8 cellular contexts compared by ENCODE assay signal in the genomic region with DNA sequence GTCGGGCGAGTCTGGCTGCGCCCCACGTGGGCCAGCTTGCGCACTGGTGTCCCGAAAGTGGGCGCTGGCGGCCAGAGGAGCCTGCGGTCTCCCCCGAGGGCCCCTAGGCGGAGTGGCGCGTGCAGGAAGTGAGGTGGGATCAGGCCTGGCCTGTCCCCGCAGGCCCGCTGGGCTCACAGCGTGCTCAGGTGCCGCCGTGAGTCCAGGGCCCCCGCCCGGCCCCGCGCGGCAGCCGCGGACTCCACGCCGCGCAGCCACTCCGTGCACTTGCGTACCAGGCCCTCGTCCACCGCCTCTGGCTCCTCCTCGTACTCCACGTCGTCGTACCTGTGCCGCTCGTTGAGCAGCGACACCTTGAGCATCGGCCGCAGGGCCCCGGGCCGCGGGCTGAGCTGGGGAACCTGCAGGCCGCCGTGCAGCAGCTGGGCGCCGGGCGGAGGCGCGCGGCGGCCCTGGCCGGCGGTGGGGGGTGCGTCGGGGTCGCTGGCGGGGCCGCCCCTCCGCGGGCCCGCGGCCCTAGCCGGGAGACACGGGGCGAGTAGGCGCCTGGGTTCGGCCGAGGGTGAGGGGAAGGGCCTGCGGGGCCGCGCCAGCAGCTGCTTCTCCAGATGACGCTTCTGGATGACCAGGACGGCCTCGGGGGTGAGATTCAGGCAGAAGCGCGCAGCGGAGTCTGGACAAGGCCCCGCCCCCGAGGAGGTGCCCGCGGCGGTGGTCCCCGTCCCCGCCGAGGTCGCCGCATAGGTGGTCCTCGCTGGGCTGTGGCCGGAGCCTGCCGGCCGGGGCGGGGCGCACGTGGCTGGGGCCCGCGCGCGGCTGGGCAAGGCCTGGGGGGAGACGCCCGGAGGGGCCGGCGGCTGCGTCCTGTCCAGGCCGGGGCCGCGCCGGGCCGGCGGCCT. TPM values are rescaled to one million over a fixed set of nuclear protein-coding genes. Genes with fewer than 3 reads are reported as not detected.
DNase-seq lines count a peak whose midpoint lies in the region; ATAC-seq and TF ChIP-seq lines count a peak whose summit lies in the region.

No MANE protein-coding gene starts in this region.

- H3K4me3 ChIP-seq in ascending aorta: peak overlapping the region; percentile 51 to 63
- peak overlapping the region in 2 of 3 donors; percentile 39 to 81 for H3K4me3 ChIP-seq in liver (ENCODE audit: low read depth in 1 of 3, low read length in 3 of 3)
- H3K4me3 ChIP-seq in tibial artery: peak overlapping the region; percentile 43 to 53

- peaks cover 0 to 7% (median 4%) of the 10 kb centered on the region in 7 donors for H3K9me3 Mint-ChIP-seq in CD14-positive monocyte

- H3K36me3 ChIP-seq in ascending aorta: no peaks in the 10 kb centered on the region
- no peaks in the 10 kb centered on the region for H3K36me3 ChIP-seq in liver (ENCODE audit: control insufficient read depth in 4 of 4, insufficient read depth in 3 of 4, low read depth in 1 of 4, low read length in 3 of 4)
- no peaks in the 10 kb centered on the region for H3K36me3 ChIP-seq in tibial artery

- H3K4me1 Mint-ChIP-seq in CD14-positive monocyte: peaks cover 6% of the 10 kb centered on the region

- TF ChIP-seq CTCF in CD14-positive monocyte (IDR thresholded peaks at IDR 0.05) (no peak), ascending aorta (IDR thresholded peaks at IDR 0.05) (no peak), liver (IDR thresholded peaks at IDR 0.05; ENCODE audit: low read depth, low read length, missing input control) (no peak), tibial artery (IDR thresholded peaks at IDR 0.05) (no peak)

- no peak overlapping the region for H3K9ac ChIP-seq in liver (ENCODE audit: low read depth in 1 of 2, low read length in 2 of 2)

- peaks cover 0 to 1% of the 10 kb centered on the region in 2 donors for H3K36me3 Mint-ChIP-seq in CD14-positive monocyte

- H3K4me3 Mint-ChIP-seq in CD14-positive monocyte: peak overlapping the region; percentile 48 to 84

- peaks cover 43 to 69% (median 63%) of the 10 kb centered on the region in 3 donors for H3K27me3 Mint-ChIP-seq in CD14-positive monocyte (ENCODE audit: low read depth in 3 of 3)

- H3K4me1 ChIP-seq in ascending aorta: peaks cover 8 to 10% of the 10 kb centered on the region in 2 donors
- H3K4me1 ChIP-seq in liver (ENCODE audit: control insufficient read depth in 4 of 4, insufficient read depth in 4 of 4, low read length in 3 of 4): peaks cover 14 to 37% (median 21%) of the 10 kb centered on the region in 4 donors
- H3K4me1 ChIP-seq in tibial artery: peaks cover 0 to 22% (median 17%) of the 10 kb centered on the region in 4 donors

- H3K27ac ChIP-seq in ascending aorta: no peak overlapping the region
- H3K27ac ChIP-seq in liver (ENCODE audit: low read depth in 1 of 2, low read length in 2 of 2): no peak overlapping the region
- H3K27ac ChIP-seq in tibial artery: no peak overlapping the region

- intact Hi-C loops in CD14-positive monocyte (cut with micrococcal nuclease): no loop called here
- intact Hi-C loops in ascending aorta (cut with DNase I): no loop called here
- intact Hi-C loops in tibial artery (cut with DNase I; ENCODE audit: low total_unique reads): no loop called here

- H3K9me3 ChIP-seq in ascending aorta (no peaks in the 10 kb centered on the region), liver (ENCODE audit: control insufficient read depth in 4 of 4, low read length in 3 of 4) (no peaks in the 10 kb centered on the region), tibial artery (no peaks in the 10 kb centered on the region)

- DNase-seq in CD14-positive monocyte (ENCODE audit: low spot score) (no peak), ascending aorta (ENCODE audit: low spot score in 2 of 2) (no peak), tibial artery (no peak), NCI-H2107 treated with DMSO at 0.1 percent for 48 hours (lab: John Stamatoyannopoulos, UW; ENCODE audit: unreplicated experiment) (no peak), NCI-H345 treated with DMSO at 0.1 percent for 48 hours (lab: John Stamatoyannopoulos, UW; ENCODE audit: unreplicated experiment) (no peak)

- no peak overlapping the region for H3K27ac Mint-ChIP-seq in CD14-positive monocyte

- peaks cover 8% of the 10 kb centered on the region for H3K27me3 ChIP-seq in ascending aorta
- H3K27me3 ChIP-seq in liver (ENCODE audit: control insufficient read depth in 4 of 4, insufficient read depth in 4 of 4, low read length in 3 of 4): no peaks in the 10 kb centered on the region
- H3K27me3 ChIP-seq in tibial artery: peaks cover 0 to 51% of the 10 kb centered on the region in 2 donors

- no peak for TF ChIP-seq RAD21 in liver (IDR thresholded peaks at IDR 0.05)

- WGBS in liver: 19% methylated on average over 111 of the region's 111 CpGs

- ATAC-seq in GM19025 (IDR thresholded peaks at IDR 0.05; ENCODE audit: low read depth, unreplicated experiment): peak; percentile 25
- ATAC-seq in HG03378 (IDR thresholded peaks at IDR 0.05; ENCODE audit: unreplicated experiment): peak; percentile 26

TF ChIP-seq in liver, 16 proteins besides CTCF, POLR2A, EP300 and RAD21:
- TF ChIP-seq, protein P1, sequence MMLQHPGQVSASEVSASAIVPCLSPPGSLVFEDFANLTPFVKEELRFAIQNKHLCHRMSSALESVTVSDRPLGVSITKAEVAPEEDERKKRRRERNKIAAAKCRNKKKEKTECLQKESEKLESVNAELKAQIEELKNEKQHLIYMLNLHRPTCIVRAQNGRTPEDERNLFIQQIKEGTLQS (IDR thresholded peaks at IDR 0.05): no peak
- TF ChIP-seq SP1 (IDR thresholded peaks at IDR 0.05) (no peak), EGR1 (IDR thresholded peaks at IDR 0.05; ENCODE audit: low read depth in 2 of 2) (no peak)

RNA-seq across cellular contexts. Expression of a gene that starts 0.9 kb away (rescaled TPM):
- polyA plus RNA-seq in CD14-positive monocyte (not detected), liver (under 1 TPM; 0.29 to 0.98 TPM)
- total RNA-seq in ascending aorta (not detected), liver (1 to 10 TPM; 1.2 to 2.8 TPM)

RNA-seq across cellular contexts. Expression of a gene that starts 35.0 kb away (rescaled TPM):
- 100 to 1,000 TPM; 140 to 166 TPM for polyA plus RNA-seq in CD14-positive monocyte
- 77.7 TPM for total RNA-seq in ascending aorta
- total RNA-seq in liver: 10 to 100 TPM; 14.7 to 15.7 TPM
- polyA plus RNA-seq in liver: 10 to 100 TPM in 1 of 2 donors, 1 to 10 TPM in 1; 9.5 to 16.6 TPM
